Comparison of ENCODE assay signal across 26 cellular contexts in genomic region chr5:137657073-137657472, GRCh38.
"Had no signal": no experiment of that assay in that cellular context is flagged by ENCODE, and none has a peak within 500 bp of the region (broad histone marks: within the 10 kb centered on the region; RNA-seq: fewer than 3 reads in every experiment).

No MANE protein-coding gene starts in this region.

- H3K4me1 ChIP-seq: right atrium auricular region, right lobe of liver, testis, transverse colon had no signal

- ATAC-seq: left colon; natural killer cell; right lobe of liver; stimulated activated naive B cell treated with anti-CD40 and anti-IgM and Interleukin-4, amounts not matched to agents 10 μg/mL and 1 μg/mL and 100 μg/mL, for 72 hours; stimulated activated naive CD8-positive, alpha-beta T cell treated with anti-CD3 and anti-CD28 coated beads, Interleukin-15, Interleukin-2, amounts not matched to agents 100 U/mL and 50 U/mL, for 24 hours had no signal

- H3K9me3 Mint-ChIP-seq: mesothelial cell of epicardium; naive B cell; natural killer cell; stimulated activated naive B cell treated with anti-CD40 and anti-IgM and Interleukin-4, amounts not matched to agents 10 μg/mL and 1 μg/mL and 100 μg/mL, for 72 hours had no signal

- H3K4me2 ChIP-seq: smooth muscle cell had no signal

- H3K4me3 ChIP-seq: left ventricle myocardium inferior, lung, ovary, right atrium auricular region, right lobe of liver, smooth muscle cell, stomach, testis, thyroid gland, transverse colon, upper lobe of left lung, vagina had no signal

- H3K27me3 Mint-ChIP-seq: naive B cell; progenitor cell of endocrine pancreas; stimulated activated naive B cell treated with anti-CD40 and anti-IgM and Interleukin-4, amounts not matched to agents 10 μg/mL and 1 μg/mL and 100 μg/mL, for 72 hours had no signal

- H3K27me3 ChIP-seq: ovary, right atrium auricular region, right lobe of liver, stomach, testis, thyroid gland, transverse colon, upper lobe of left lung, vagina had no signal

- H3K27ac ChIP-seq: left ventricle myocardium inferior, ovary, right atrium auricular region, right lobe of liver, stomach, testis, thyroid gland, transverse colon, upper lobe of left lung, vagina had no signal

- H3K36me3 ChIP-seq: ovary, right lobe of liver, thyroid gland, transverse colon, upper lobe of left lung, vagina had no signal

- H3K4me1 Mint-ChIP-seq: mesothelial cell of epicardium; natural killer cell; stimulated activated naive B cell treated with anti-CD40 and anti-IgM and Interleukin-4, amounts not matched to agents 10 μg/mL and 1 μg/mL and 100 μg/mL, for 72 hours had no signal

- H3K4me3 Mint-ChIP-seq: mesothelial cell of epicardium; naive B cell; natural killer cell; stimulated activated naive B cell treated with anti-CD40 and anti-IgM and Interleukin-4, amounts not matched to agents 10 μg/mL and 1 μg/mL and 100 μg/mL, for 72 hours had no signal

- H3K27ac Mint-ChIP-seq: mesothelial cell of epicardium; natural killer cell; stimulated activated naive B cell treated with anti-CD40 and anti-IgM and Interleukin-4, amounts not matched to agents 10 μg/mL and 1 μg/mL and 100 μg/mL, for 72 hours had no signal

- H3K36me3 Mint-ChIP-seq: naive B cell; natural killer cell; stimulated activated naive B cell treated with anti-CD40 and anti-IgM and Interleukin-4, amounts not matched to agents 10 μg/mL and 1 μg/mL and 100 μg/mL, for 72 hours had no signal

- DNase-seq: hippocampal formation; kidney glomerular epithelial cell; left colon; left ventricle myocardium inferior; mesendoderm; naive B cell; natural killer cell; ovary; right lobe of liver; stimulated activated CD4-positive, alpha-beta T cell treated with anti-CD3 and anti-CD28 coated beads, Interleukin-1b, Interleukin-23, amount 100 ng/mL, for 48 hours; stimulated activated CD4-positive, alpha-beta T cell treated with anti-CD3 and anti-CD28 coated beads, Interleukin-2, amount 100 ng/mL, for 48 hours; stimulated activated CD4-positive, alpha-beta T cell treated with anti-CD3 and anti-CD28 coated beads, Interleukin-4, amount 100 ng/mL, for 4 hours; stimulated activated CD8-positive, alpha-beta memory T cell treated with anti-CD3 and anti-CD28 coated beads, Interleukin-4, amount 100 ng/mL, for 48 hours; stimulated activated naive B cell treated with anti-CD40 and anti-IgM and Interleukin-4, amounts not matched to agents 10 μg/mL and 1 μg/mL and 100 μg/mL, for 72 hours; stimulated activated naive CD8-positive, alpha-beta T cell treated with anti-CD3 and anti-CD28 coated beads, Interleukin-15, Interleukin-2, amounts not matched to agents 100 U/mL and 50 U/mL, for 24 hours; stomach; testis; thyroid gland; transverse colon; upper lobe of left lung had no signal
